Comparison of ENCODE assay signal across 8 cellular contexts in genomic region chr14:55581011-55581806, GRCh38. TPM values are rescaled to one million over a fixed set of nuclear protein-coding genes. Genes with fewer than 3 reads are reported as not detected.
DNase-seq lines count a peak whose midpoint lies in the region; ATAC-seq and TF ChIP-seq lines count a peak whose summit lies in the region.

No MANE protein-coding gene starts in this region.

- H3K36me3 Mint-ChIP-seq in H9 (ENCODE audit: insufficient read depth in 1 of 3, low read depth in 3 of 3) (peaks cover 1 to 4% (median 3%) of the 10 kb centered on the region in 3 experiments; a peak in 3 of 7 replicates), neural progenitor cell (no peaks in the 10 kb centered on the region)
- H3K36me3 Mint-ChIP-seq in activated T-helper 17 cell treated with anti-CD3 and anti-CD28 coated beads, Interleukin-2, amount 50 U/mL, for 72 hours (ENCODE audit: low read depth) = peaks cover 5% of the 10 kb centered on the region

- no peaks in the 10 kb centered on the region for H3K9me3 Mint-ChIP-seq in H9
- no peaks in the 10 kb centered on the region for H3K9me3 Mint-ChIP-seq in activated T-helper 17 cell treated with anti-CD3 and anti-CD28 coated beads, Interleukin-2, amount 50 U/mL, for 72 hours
- no peaks in the 10 kb centered on the region for H3K9me3 Mint-ChIP-seq in neural progenitor cell

- H3K27ac Mint-ChIP-seq in H9 (peak overlapping the region; percentile 61 to 74 (median 63)), neural progenitor cell (no peak overlapping the region)
- peak overlapping the region; percentile 66 for H3K27ac Mint-ChIP-seq in activated T-helper 17 cell treated with anti-CD3 and anti-CD28 coated beads, Interleukin-2, amount 50 U/mL, for 72 hours

- no peak overlapping the region for H4K8ac ChIP-seq in H9 (replicated peaks; ENCODE audit: insufficient read length, low read depth, low read length)

- intact Hi-C loops in tibial artery (cut with DNase I; ENCODE audit: low total_unique reads) = no loop called here

- no peak overlapping the region for H2BK20ac ChIP-seq in H9 (ENCODE audit: low read depth, low read length, poor library complexity, severe bottlenecking)

- H3K36me3 ChIP-seq in OCI-LY3 (replicated peaks; ENCODE audit: low read depth, low read length) (peaks cover 1% of the 10 kb centered on the region), neural progenitor cell (no peaks in the 10 kb centered on the region), tibial artery (no peaks in the 10 kb centered on the region)

- H3K4me2 ChIP-seq in H9 (ENCODE audit: insufficient read depth, insufficient read length, low read length) = peak overlapping the region; percentile 96
- H3K4me2 ChIP-seq in OCI-LY3 (ENCODE audit: low read length) = peak overlapping the region; percentile 97
- H3K4me2 ChIP-seq in neural progenitor cell = peak overlapping the region; percentile 77

- no peak for TF ChIP-seq CTCF in H9 (conservative IDR thresholded peaks at IDR 0.05)
- no peak for TF ChIP-seq CTCF in OCI-LY3 (IDR thresholded peaks at IDR 0.05; ENCODE audit: low read depth, low read length)
- no peak for TF ChIP-seq CTCF in foreskin fibroblast (IDR thresholded peaks at IDR 0.05; ENCODE audit: low read depth, low read length)
- no peak for TF ChIP-seq CTCF in neural progenitor cell (IDR thresholded peaks at IDR 0.05)
- no peak for TF ChIP-seq CTCF in tibial artery (IDR thresholded peaks at IDR 0.05)

- H4K91ac ChIP-seq in H9 (ENCODE audit: insufficient read length, low read depth, low read length) = no peak overlapping the region

- no peak overlapping the region for H3K4ac ChIP-seq in H9 (ENCODE audit: low read depth, low read length)

- H3K4me1 ChIP-seq in H9 (ENCODE audit: insufficient read depth, low read length) = peaks cover 4% of the 10 kb centered on the region; the same call in 1 of the 2 replicates
- peaks cover 65% of the 10 kb centered on the region for H3K4me1 ChIP-seq in OCI-LY3 (ENCODE audit: low read length)
- peaks cover 40% of the 10 kb centered on the region for H3K4me1 ChIP-seq in neural progenitor cell
- peaks cover 0 to 55% (median 31%) of the 10 kb centered on the region in 4 donors for H3K4me1 ChIP-seq in tibial artery

- ATAC-seq in activated T-helper 17 cell treated with anti-CD3 and anti-CD28 coated beads, Interleukin-2, amount 50 U/mL, for 72 hours (replicated peaks) = peak; percentile 30
- ATAC-seq in GM21367 (IDR thresholded peaks at IDR 0.05; ENCODE audit: unreplicated experiment) = no peak

- H3K27me3 Mint-ChIP-seq in H9 (ENCODE audit: low read depth) (no peaks in the 10 kb centered on the region), neural progenitor cell (ENCODE audit: insufficient read depth, low read depth) (no peaks in the 10 kb centered on the region)
- H3K27me3 Mint-ChIP-seq in activated T-helper 17 cell treated with anti-CD3 and anti-CD28 coated beads, Interleukin-2, amount 50 U/mL, for 72 hours = no peaks in the 10 kb centered on the region

- H3K23me2 ChIP-seq in H9 (ENCODE audit: insufficient read length, low read depth, low read length, poor library complexity, severe bottlenecking) = peaks cover 8% of the 10 kb centered on the region

- H2BK15ac ChIP-seq in H9 (ENCODE audit: low read depth, low read length) = no peak overlapping the region

- no peaks in the 10 kb centered on the region for H3K9me3 ChIP-seq in H9 (ENCODE audit: control insufficient read depth, low read depth, low read length)
- H3K9me3 ChIP-seq in OCI-LY3 (ENCODE audit: insufficient read depth, low read length) = no peaks in the 10 kb centered on the region
- H3K9me3 ChIP-seq in neural progenitor cell (ENCODE audit: low read depth) = no peaks in the 10 kb centered on the region
- H3K9me3 ChIP-seq in tibial artery = no peaks in the 10 kb centered on the region

- peaks cover 29% of the 10 kb centered on the region for H3F3A ChIP-seq in neural progenitor cell (ENCODE audit: low read depth)

- H3K18ac ChIP-seq in H9 (ENCODE audit: insufficient read length, low read depth, low read length) = peak overlapping the region; percentile 18

- peaks cover 4% of the 10 kb centered on the region for H3K79me1 ChIP-seq in H9 (ENCODE audit: insufficient read depth, low read depth, low read length, poor library complexity, severe bottlenecking)

- H3K9ac ChIP-seq in H9 (ENCODE audit: extremely low read depth, insufficient read length, low read length) (peak overlapping the region; percentile 72), OCI-LY3 (ENCODE audit: low read length) (peak overlapping the region; percentile 97), neural progenitor cell (peak overlapping the region; percentile 74)

- H3K4me1 Mint-ChIP-seq in H9 (peaks cover 32 to 35% of the 10 kb centered on the region in 2 experiments), neural progenitor cell (peaks cover 42% of the 10 kb centered on the region)
- peaks cover 19% of the 10 kb centered on the region for H3K4me1 Mint-ChIP-seq in activated T-helper 17 cell treated with anti-CD3 and anti-CD28 coated beads, Interleukin-2, amount 50 U/mL, for 72 hours

- peaks cover 34% of the 10 kb centered on the region; the same call in 1 of the 2 replicates for H3K79me2 ChIP-seq in H9 (ENCODE audit: insufficient read depth, low read length)
- H3K79me2 ChIP-seq in OCI-LY3 (ENCODE audit: low read length) = peaks cover 78% of the 10 kb centered on the region
- peaks cover 70% of the 10 kb centered on the region for H3K79me2 ChIP-seq in neural progenitor cell (ENCODE audit: low read depth)

- no peak overlapping the region for H3T11ph ChIP-seq in H9 (ENCODE audit: low read length)

- H2BK120ac ChIP-seq in H9 (ENCODE audit: low read depth, low read length, poor library complexity, severe bottlenecking) = no peak overlapping the region

- no peak overlapping the region for H3K56ac ChIP-seq in H9 (ENCODE audit: insufficient read length, low read depth, low read length)

- no peak overlapping the region for H2BK5ac ChIP-seq in H9 (ENCODE audit: insufficient read length, low read length)

- WGBS in H9 (ENCODE audit: extremely low coverage, insufficient read length, low lambda C conversion rate) = no CpG with 5 or more reads among the region's 27 CpGs

- H2AK5ac ChIP-seq in H9 (ENCODE audit: insufficient read length, low read length) = no peak overlapping the region

- H2AFZ ChIP-seq in H9 (ENCODE audit: low read length) (no peak overlapping the region), OCI-LY3 (ENCODE audit: low read depth, low read length) (no peak overlapping the region), neural progenitor cell (replicated peaks) (no peak overlapping the region)

- peak overlapping the region; percentile 92 for H3K14ac ChIP-seq in H9 (ENCODE audit: insufficient read depth, low read length)

- H3K4me3 ChIP-seq in OCI-LY3 (ENCODE audit: low read length) (peak overlapping the region; percentile 97), foreskin fibroblast (ENCODE audit: low read depth in 1 of 2, low read length in 2 of 2) (peak overlapping the region; percentile 64 to 81), neural progenitor cell (peak overlapping the region; percentile 87), tibial artery (peak overlapping the region; percentile 86 to 93)

- H2BK12ac ChIP-seq in H9 (ENCODE audit: insufficient read length, low read depth, low read length) = no peak overlapping the region

- H4K5ac ChIP-seq in H9 (ENCODE audit: insufficient read length, low read depth, low read length) = no peak overlapping the region

- H3K4me3 Mint-ChIP-seq in H9 (peak overlapping the region; percentile 85 to 89), neural progenitor cell (peak overlapping the region; percentile 94)
- H3K4me3 Mint-ChIP-seq in activated T-helper 17 cell treated with anti-CD3 and anti-CD28 coated beads, Interleukin-2, amount 50 U/mL, for 72 hours = peak overlapping the region; percentile 89

- DNase-seq in D341Med (ENCODE audit: low spot score) (peak; percentile 67), H9 (peak; percentile 46), foreskin fibroblast (peak; percentile 29 to 67), neural progenitor cell (ENCODE audit: low spot score) (no peak), tibial artery (peak in 1 of 2 donors; percentile 28)

- no peaks in the 10 kb centered on the region for H3K27me3 ChIP-seq in H9 (ENCODE audit: insufficient read depth, low read length)
- no peaks in the 10 kb centered on the region for H3K27me3 ChIP-seq in OCI-LY3 (ENCODE audit: low read depth, low read length)
- no peaks in the 10 kb centered on the region for H3K27me3 ChIP-seq in neural progenitor cell
- H3K27me3 ChIP-seq in tibial artery = no peaks in the 10 kb centered on the region

- H3K23ac ChIP-seq in H9 (ENCODE audit: insufficient read length, low read depth, low read length) = no peak overlapping the region

- no peak overlapping the region for H3K27ac ChIP-seq in H9 (ENCODE audit: insufficient read length, low read depth, low read length)
- peak overlapping the region; percentile 67 for H3K27ac ChIP-seq in OCI-LY3 (ENCODE audit: low read length)
- peak overlapping the region; percentile 87 for H3K27ac ChIP-seq in neural progenitor cell
- peak overlapping the region; percentile 97 to 98 for H3K27ac ChIP-seq in tibial artery

- H4K20me1 ChIP-seq in H9 (ENCODE audit: control insufficient read depth, insufficient read depth, insufficient read length) (no peaks in the 10 kb centered on the region), OCI-LY3 (ENCODE audit: insufficient read depth, low read length) (peaks cover 54% of the 10 kb centered on the region), neural progenitor cell (ENCODE audit: low read depth) (peaks cover 58% of the 10 kb centered on the region)

RNA-seq across cellular contexts. Expression of gene KTN1, which starts 1.2 kb away (rescaled TPM):
- total RNA-seq in H9 (2021) = 122 and 128 TPM in 2 replicates
- total RNA-seq in activated T-helper 17 cell treated with anti-CD3 and anti-CD28 coated beads, Interleukin-2, amount 50 U/mL, for 72 hours = 100 to 1,000 TPM in 1 of 2 donors, 10 to 100 TPM in 1; 93.7 to 154 TPM
- total RNA-seq in neural progenitor cell (ENCODE audit: low replicate concordance) = 136 and 191 TPM in 2 replicates
